ENCODE assay signal across 8 cellular contexts in genomic region chr5:179803651-179804598, GRCh38. TPM values are rescaled to one million over a fixed set of nuclear protein-coding genes. Genes with fewer than 3 reads are reported as not detected.
DNase-seq lines count a peak whose midpoint lies in the region; ATAC-seq, FAIRE-seq and TF ChIP-seq lines count a peak whose summit lies in the region.

No MANE protein-coding gene starts in this region.

- no peaks in the 10 kb centered on the region for H4K20me1 ChIP-seq in GM12878 (ENCODE audit: control insufficient read depth, insufficient read depth)

- peak; percentile 7 for ATAC-seq in GM12878
- ATAC-seq in GM21717 (IDR thresholded peaks at IDR 0.05; ENCODE audit: unreplicated experiment), result no peak
- no peak for ATAC-seq in HG03039 (IDR thresholded peaks at IDR 0.05; ENCODE audit: unreplicated experiment)

- H3K36me3 ChIP-seq in GM12878 (ENCODE audit: control insufficient read depth in 2 of 2, insufficient read depth in 2 of 2, low read length in 1 of 2), result peaks cover 0 to 5% of the 10 kb centered on the region in 2 experiments; a peak in 2 of 4 replicates

- H3K27ac ChIP-seq in GM12878 (ENCODE audit: control insufficient read depth, insufficient read depth), result peak overlapping the region; percentile 19

- peaks cover 31% of the 10 kb centered on the region for H3K79me2 ChIP-seq in GM12878 (ENCODE audit: control insufficient read depth, insufficient read depth, low read length)

- H3K4me3 Mint-ChIP-seq in osteocyte (ENCODE audit: unreplicated experiment), result peak overlapping the region; percentile 38

- in situ Hi-C loops in GM13977 (cut with MboI; ENCODE audit: low pct_unique_long_range_greater_than_20kb, low sequenced_read_pairs, unreplicated experiment), result no loop called here
- in situ Hi-C loops in GM12878 (cut with MboI), result loop anchor here (5.0 to 25.0 kb wide), 2 partner anchors 108 to 1008 kb away; partner anchors contain the start of gene MGAT1

- RAD21 ChIA-PET in GM12878 (lab: Charles Lee; ENCODE audit: unreplicated experiment), result interaction anchor here (1.0 kb wide), 1 partner anchor 14 kb away, joined by 4 read pairs; no protein-coding TSS in a partner anchor

- SMC1A ChIA-PET in GM12878 (lab: Charles Lee; ENCODE audit: uncharacterized antibody, unreplicated experiment), result interaction anchor here (1.1 kb wide), 1 partner anchor 54 kb away, joined by 3 read pairs; the partner anchor contains the start of gene MRNIP

- peak overlapping the region; percentile 77 for H3K4me2 ChIP-seq in GM12878 (ENCODE audit: control insufficient read depth, insufficient read depth)

- CTCF ChIA-PET in GM12878 (lab: Yijun Ruan, JAX), result interaction anchor here (1.8 kb wide), 1 partner anchor 16 kb away, joined by 5 read pairs; the partner anchor contains the start of gene SQSTM1

- H3K9me3 ChIP-seq in GM12878 (replicated peaks; ENCODE audit: control insufficient read depth, insufficient read depth, low read length), result no peaks in the 10 kb centered on the region

- no peaks in the 10 kb centered on the region for H3K27me3 ChIP-seq in GM12878 (replicated peaks in 1 of 2; ENCODE audit: control insufficient read depth in 2 of 2, insufficient read depth in 2 of 2, low read length in 1 of 2)

- no peak overlapping the region for H3K9ac ChIP-seq in GM12878 (ENCODE audit: control insufficient read depth, insufficient read depth, low read length)

- peak; percentile 39 for DNase-seq in GM13977 (ENCODE audit: low spot score)
- DNase-seq in NOMO-1 treated with DMSO at 0.1 percent for 48 hours (lab: John Stamatoyannopoulos, UW; ENCODE audit: unreplicated experiment), result peak; percentile 56
- no peak for DNase-seq in GM12878 (ENCODE audit: low read depth, low spot score)
- no peak for DNase-seq in osteocyte (ENCODE audit: extremely low spot score, unreplicated experiment)
- no peak for DNase-seq in DMS153 (lab: John Stamatoyannopoulos, UW)
- DNase-seq in NCI-H1436 treated with DMSO at 0.1 percent for 48 hours (lab: John Stamatoyannopoulos, UW), result no peak

- H3K27me3 Mint-ChIP-seq in osteocyte (ENCODE audit: unreplicated experiment), result no peaks in the 10 kb centered on the region

- peaks cover 16% of the 10 kb centered on the region for H3K4me1 ChIP-seq in GM12878 (ENCODE audit: control insufficient read depth, insufficient read depth, low read length)

- POLR2A ChIA-PET in GM12878 (lab: Charles Lee), result interaction anchor here (0.9 to 1.4 kb wide), 2 partner anchors 17 to 49 kb away, joined by 3 to 4 read pairs; partner anchors contain the start of gene SQSTM1

- H3K36me3 Mint-ChIP-seq in osteocyte (ENCODE audit: unreplicated experiment), result peaks cover 16% of the 10 kb centered on the region

- no peak for TF ChIP-seq EP300 in GM12878 (IDR thresholded peaks at IDR 0.05; ENCODE audit: borderline replicate concordance in 1 of 2, control insufficient read depth in 1 of 2, low read depth in 2 of 2, low read length in 2 of 2)

- BruUV-seq in GM12878 (replicated peaks; lab: Mats Ljungman, UMichigan), result no TSS peak

- no peaks in the 10 kb centered on the region for H3K9me3 Mint-ChIP-seq in osteocyte (ENCODE audit: unreplicated experiment)

- WGBS in GM12878 (ENCODE audit: insufficient coverage, insufficient replicate concordance, low lambda C conversion rate, missing lambda C conversion rate), result 39% methylated on average over 17 of the region's 20 CpGs

- H3K27ac Mint-ChIP-seq in osteocyte (ENCODE audit: unreplicated experiment), result no peak overlapping the region

- TF ChIP-seq RAD21 in GM12878 (IDR thresholded peaks at IDR 0.05; ENCODE audit: insufficient read depth, low read depth, low read length), result no peak

- H2AFZ ChIP-seq in GM12878 (ENCODE audit: control insufficient read depth, low read depth, low read length), result no peak overlapping the region

- intact Hi-C loops in GM12878 (cut with micrococcal nuclease; ENCODE audit: unreplicated experiment), result loop anchor here (2.0 kb wide), 1 partner anchor 55 kb away; the partner anchor contains the start of gene MRNIP

- peaks cover 28% of the 10 kb centered on the region for H3K4me1 Mint-ChIP-seq in osteocyte (ENCODE audit: unreplicated experiment)

- FAIRE-seq in GM12878 (lab: Jason Lieb, UNC), result no peak

- peak; percentile 51; the same call in 1 of the 2 replicates for TF ChIP-seq POLR2A in GM12878 (IDR thresholded peaks at IDR 0.05; ENCODE audit: low read depth, low read length)

- TF ChIP-seq CTCF in GM13977 (IDR thresholded peaks at IDR 0.05; ENCODE audit: extremely low read depth, insufficient read depth, missing control alignments) (no peak), GM12878 (IDR thresholded peaks at IDR 0.05 in 2 of 3, conservative IDR thresholded peaks at IDR 0.05 in 1 of 3; ENCODE audit: control insufficient read depth in 2 of 3, extremely low read depth in 1 of 3, insufficient read depth in 1 of 3, low read depth in 3 of 3, low read length in 3 of 3) (no peak), osteocyte (IDR thresholded peaks at IDR 0.05) (no peak)

- H3K4me3 ChIP-seq in GM12878, result peak overlapping the region; percentile 80; the same call in 1 of the 2 replicates

RNA-seq across cellular contexts. Expression of gene MGAT4B, which starts 2.7 kb away (rescaled TPM):
- total RNA-seq in GM12878 (2013; cell fraction: nucleolus; rRNA removed), result 94.1 and 97.6 TPM in 2 replicates
- total RNA-seq in GM12878 (2014; rRNA removed) (44.7 and 46.0 TPM in 2 replicates), GM12878 (2014; rRNA removed; fragmentation: Illumina TruSeq; extraction: Trizol) (25.2 and 34.4 TPM in 2 replicates), GM12878 (2021) (66.2 and 82.5 TPM in 2 replicates), osteocyte (185 and 198 TPM in 2 replicates)
- polyA plus RNA-seq in GM12878 (2011; ENCODE audit: low read depth), result 24.6 TPM
- polyA plus RNA-seq in GM12878 (2011; rRNA removed) (24.5 and 42.8 TPM in 2 replicates), GM12878 (2014; fragmentation: Illumina TruSeq; extraction: Trizol) (27.2 and 33.3 TPM in 2 replicates), GM12878 (2014; fragmentation: Nextera tagmentation; extraction: Ambion mirVana) (under 1 TPM in 1 of 2 experiments, not detected in 1; 0.60 TPM), GM12878 (2014; rRNA removed) (59.3 and 69.7 TPM in 2 replicates), GM12878 (2016; fragmentation: Nextera tagmentation; extraction: Ambion mirVana) (1 to 10 TPM; 7.6 to 8.3 TPM)
- 57.3 and 70.6 TPM in 2 replicates for polyA plus RNA-seq in GM12878 (2011; cell fraction: cytosol; rRNA removed)
- polyA plus RNA-seq in GM12878 (2011; cell fraction: nucleus; rRNA removed), result 263 and 274 TPM in 2 replicates
- polyA plus RNA-seq in GM12878 (2012), result 44.2 and 50.9 TPM in 2 replicates
- 41.5 and 69.5 TPM in 2 replicates for polyA minus RNA-seq in GM12878 (2011; rRNA and poly(A)+ RNA removed)
- 23.1 and 28.3 TPM in 2 replicates for polyA minus RNA-seq in GM12878 (2011; cell fraction: cytosol; rRNA and poly(A)+ RNA removed)
- polyA minus RNA-seq in GM12878 (2011; cell fraction: nucleus; rRNA and poly(A)+ RNA removed), result 83.3 and 122 TPM in 2 replicates

RNA-seq across cellular contexts. Expression of gene LTC4S, which starts 10.1 kb away (rescaled TPM):
- total RNA-seq in GM12878 (2013; cell fraction: nucleolus; rRNA removed), result 1.1 and 1.8 TPM in 2 replicates
- 1.1 and 1.8 TPM in 2 replicates for total RNA-seq in GM12878 (2014; rRNA removed)
- total RNA-seq in GM12878 (2014; rRNA removed; fragmentation: Illumina TruSeq; extraction: Trizol), result not detected in 2 replicates
- 2.0 and 3.6 TPM in 2 replicates for total RNA-seq in GM12878 (2021)
- not detected for polyA plus RNA-seq in GM12878 (2011; ENCODE audit: low read depth)
- polyA plus RNA-seq in GM12878 (2011; rRNA removed), result not detected in 2 replicates
- polyA plus RNA-seq in GM12878 (2011; cell fraction: cytosol; rRNA removed), result 0.13 and 0.20 TPM in 2 replicates
- 0.33 and 0.50 TPM in 2 replicates for polyA plus RNA-seq in GM12878 (2011; cell fraction: nucleus; rRNA removed)
- polyA plus RNA-seq in GM12878 (2012), result 0.66 TPM in 1 of 2 replicates, not detected in the other
- not detected in 2 replicates for polyA plus RNA-seq in GM12878 (2014; fragmentation: Illumina TruSeq; extraction: Trizol)
- polyA plus RNA-seq in GM12878 (2014; fragmentation: Nextera tagmentation; extraction: Ambion mirVana), result not detected
- 1.6 and 2.0 TPM in 2 replicates for polyA plus RNA-seq in GM12878 (2014; rRNA removed)
- 1 to 10 TPM in 1 of 2 experiments, under 1 TPM in 1; 0.78 to 1.3 TPM for polyA plus RNA-seq in GM12878 (2016; fragmentation: Nextera tagmentation; extraction: Ambion mirVana)
- polyA minus RNA-seq in GM12878 (2011; rRNA and poly(A)+ RNA removed), result not detected in 2 replicates
- not detected in 2 replicates for polyA minus RNA-seq in GM12878 (2011; cell fraction: cytosol; rRNA and poly(A)+ RNA removed)
- polyA minus RNA-seq in GM12878 (2011; cell fraction: nucleus; rRNA and poly(A)+ RNA removed), result 0.73 and 0.77 TPM in 2 replicates
- total RNA-seq in osteocyte, result 1.1 and 2.4 TPM in 2 replicates

RNA-seq across cellular contexts. Expression of gene SQSTM1, which starts 16.8 kb away (rescaled TPM):
- total RNA-seq in GM12878 (2013; cell fraction: nucleolus; rRNA removed), result 109 and 123 TPM in 2 replicates
- 127 and 138 TPM in 2 replicates for total RNA-seq in GM12878 (2014; rRNA removed)
- total RNA-seq in GM12878 (2014; rRNA removed; fragmentation: Illumina TruSeq; extraction: Trizol), result 43.7 and 45.0 TPM in 2 replicates
- 105 and 106 TPM in 2 replicates for total RNA-seq in GM12878 (2021)
- 45.8 TPM for polyA plus RNA-seq in GM12878 (2011; ENCODE audit: low read depth)
- 33.6 and 53.8 TPM in 2 replicates for polyA plus RNA-seq in GM12878 (2011; rRNA removed)
- 81.2 and 91.2 TPM in 2 replicates for polyA plus RNA-seq in GM12878 (2011; cell fraction: cytosol; rRNA removed)
- 114 and 124 TPM in 2 replicates for polyA plus RNA-seq in GM12878 (2011; cell fraction: nucleus; rRNA removed)
- 128 and 145 TPM in 2 replicates for polyA plus RNA-seq in GM12878 (2012)
- polyA plus RNA-seq in GM12878 (2014; fragmentation: Illumina TruSeq; extraction: Trizol), result 23.8 and 54.0 TPM in 2 replicates
- 1 to 10 TPM; 6.3 to 8.1 TPM for polyA plus RNA-seq in GM12878 (2014; fragmentation: Nextera tagmentation; extraction: Ambion mirVana)
- polyA plus RNA-seq in GM12878 (2014; rRNA removed), result 70.1 and 75.3 TPM in 2 replicates
- 100 to 1,000 TPM; 117 to 127 TPM for polyA plus RNA-seq in GM12878 (2016; fragmentation: Nextera tagmentation; extraction: Ambion mirVana)
- polyA minus RNA-seq in GM12878 (2011; rRNA and poly(A)+ RNA removed), result 32.2 and 65.4 TPM in 2 replicates
- 73.9 and 76.5 TPM in 2 replicates for polyA minus RNA-seq in GM12878 (2011; cell fraction: cytosol; rRNA and poly(A)+ RNA removed)
- polyA minus RNA-seq in GM12878 (2011; cell fraction: nucleus; rRNA and poly(A)+ RNA removed), result 135 and 203 TPM in 2 replicates
- total RNA-seq in osteocyte, result 447 and 458 TPM in 2 replicates

RNA-seq across cellular contexts. Expression of gene MRNIP, which starts 54.7 kb away (rescaled TPM):
- total RNA-seq in GM12878 (2013; cell fraction: nucleolus; rRNA removed), result 156 and 160 TPM in 2 replicates
- total RNA-seq in GM12878 (2014; rRNA removed) (16.2 and 17.7 TPM in 2 replicates), GM12878 (2014; rRNA removed; fragmentation: Illumina TruSeq; extraction: Trizol) (7.8 and 10.5 TPM in 2 replicates), GM12878 (2021) (13.3 and 17.4 TPM in 2 replicates), osteocyte (25.8 and 27.6 TPM in 2 replicates)
- polyA plus RNA-seq in GM12878 (2011; ENCODE audit: low read depth), result 15.8 TPM
- polyA plus RNA-seq in GM12878 (2011; rRNA removed) (30.4 and 30.9 TPM in 2 replicates), GM12878 (2014; fragmentation: Illumina TruSeq; extraction: Trizol) (9.7 and 12.3 TPM in 2 replicates), GM12878 (2014; fragmentation: Nextera tagmentation; extraction: Ambion mirVana) (10 to 100 TPM in 1 of 2 experiments, 1 to 10 TPM in 1; 2.4 to 13.6 TPM), GM12878 (2014; rRNA removed) (28.3 and 28.9 TPM in 2 replicates), GM12878 (2016; fragmentation: Nextera tagmentation; extraction: Ambion mirVana) (10 to 100 TPM; 10.0 to 12.7 TPM)
- polyA plus RNA-seq in GM12878 (2011; cell fraction: cytosol; rRNA removed), result 35.9 and 43.8 TPM in 2 replicates
- polyA plus RNA-seq in GM12878 (2011; cell fraction: nucleus; rRNA removed), result 161 and 182 TPM in 2 replicates
- 21.8 and 22.8 TPM in 2 replicates for polyA plus RNA-seq in GM12878 (2012)
- polyA minus RNA-seq in GM12878 (2011; rRNA and poly(A)+ RNA removed), result 9.7 and 17.6 TPM in 2 replicates
- polyA minus RNA-seq in GM12878 (2011; cell fraction: cytosol; rRNA and poly(A)+ RNA removed), result 4.4 and 5.6 TPM in 2 replicates
- 15.0 and 23.3 TPM in 2 replicates for polyA minus RNA-seq in GM12878 (2011; cell fraction: nucleus; rRNA and poly(A)+ RNA removed)

Comparison
In these comparisons a context has a peak if more than half of its experiments do, and no peak if none do; other contexts are left out.
1. DNase-seq: peak in GM13977 (single experiment) and NOMO-1 treated with DMSO at 0.1 percent for 48 hours (single experiment); none in GM12878 (single experiment), osteocyte (single experiment), DMS153 (single experiment) and NCI-H1436 treated with DMSO at 0.1 percent for 48 hours (single experiment).